In genomic region chr22:27868738-27869282, GRCh38 we compare ENCODE assay signal across 1 cellular context.
TF ChIP-seq lines count a peak whose summit lies in the region.

No MANE protein-coding gene starts in this region.

TF ChIP-seq in SK-N-SH, 30 proteins besides CTCF, POLR2A, EP300 and RAD21:
- TF ChIP-seq NRF1 (IDR thresholded peaks at IDR 0.05; ENCODE audit: low read depth, low read length) = no peak
- TF ChIP-seq MEF2A (IDR thresholded peaks at IDR 0.05; ENCODE audit: borderline replicate concordance, low read depth) = no peak
- TF ChIP-seq CHD2 (IDR thresholded peaks at IDR 0.05; ENCODE audit: low read length, partially characterized antibody) = no peak
